ENCODE assay signal across 1 cellular context in genomic region chr6:128694303-128695009, GRCh38.
TF ChIP-seq lines count a peak whose summit lies in the region.

No MANE protein-coding gene starts in this region.

TF ChIP-seq in GM23338, 12 proteins besides CTCF, POLR2A, EP300 and RAD21 (continued from another document):
- no peak for TF ChIP-seq ZNF462 (CRISPR knock-in tag; IDR thresholded peaks at IDR 0.05)
- no peak for TF ChIP-seq ZNF331 (CRISPR knock-in tag; IDR thresholded peaks at IDR 0.05; ENCODE audit: low read depth)
- no peak for TF ChIP-seq JUNB (IDR thresholded peaks at IDR 0.05; ENCODE audit: unreplicated experiment)
- no peak for TF ChIP-seq POLR2AphosphoS5 (IDR thresholded peaks at IDR 0.05; ENCODE audit: low read depth)
- TF ChIP-seq CREB1 (CRISPR knock-in tag; IDR thresholded peaks at IDR 0.05; ENCODE audit: low read depth): no peak
- TF ChIP-seq ETS1 (IDR thresholded peaks at IDR 0.05): no peak
- no peak for TF ChIP-seq STAT1 (IDR thresholded peaks at IDR 0.05; ENCODE audit: unreplicated experiment)
- no peak for TF ChIP-seq EZH2phosphoT487 (IDR thresholded peaks at IDR 0.05; ENCODE audit: unreplicated experiment)
- no peak for TF ChIP-seq EZH2 (IDR thresholded peaks at IDR 0.05; ENCODE audit: low read depth, unreplicated experiment)
- TF ChIP-seq ZNF114 (CRISPR knock-in tag; IDR thresholded peaks at IDR 0.05): no peak
